Comparison of ENCODE assay signal across 26 cellular contexts in genomic region chr1:47766832-47767740, GRCh38.
DNase-seq lines count a peak whose midpoint lies in the region; ATAC-seq, FAIRE-seq and TF ChIP-seq lines count a peak whose summit lies in the region.
"Had no signal": no experiment of that assay in that cellular context is flagged by ENCODE, and none has a peak within 500 bp of the region (broad histone marks: within the 10 kb centered on the region; RNA-seq: fewer than 3 reads in every experiment).

No MANE protein-coding gene starts in this region.

- no peak for FAIRE-seq in K562 (lab: Jason Lieb, UNC)
- FAIRE-seq in pancreas (lab: Jason Lieb, UNC): no peak

- no peak overlapping the region for H3K27ac Mint-ChIP-seq in MCF 10A (ENCODE audit: low read depth, unreplicated experiment)
- H3K27ac Mint-ChIP-seq: CD8-positive, alpha-beta T cell; HFFc6 had no signal

- no peaks in the 10 kb centered on the region for H3K79me2 ChIP-seq in K562 (ENCODE audit: control insufficient read depth, insufficient read depth, low read length)

- POLR2A ChIA-PET in MCF 10A (lab: Yijun Ruan, JAX): no interaction called here
- POLR2A ChIA-PET in K562 (lab: Yijun Ruan, JAX): no interaction called here

- TF ChIP-seq CTCF in breast epithelium (IDR thresholded peaks at IDR 0.05) (no peak), MCF 10A (IDR thresholded peaks at IDR 0.05; ENCODE audit: unreplicated experiment) (no peak), K562 (IDR thresholded peaks at IDR 0.05 in 2 of 3, conservative IDR thresholded peaks at IDR 0.05 in 1 of 3; ENCODE audit: insufficient read depth in 2 of 3, low read depth in 1 of 3, low read length in 3 of 3) (no peak), pancreas (IDR thresholded peaks at IDR 0.05) (no peak)

- peak overlapping the region; percentile 14 to 33 for H3K27ac ChIP-seq in breast epithelium
- H3K27ac ChIP-seq in K562 (ENCODE audit: extremely low read depth, low read depth, low read length): no peak overlapping the region
- H3K27ac ChIP-seq in pancreas: no peak overlapping the region
- H3K27ac ChIP-seq: GM23248, SK-N-MC had no signal

- H4K20me1 ChIP-seq in K562 (replicated peaks; ENCODE audit: control insufficient read depth, insufficient read depth, low read length): peaks cover 16% of the 10 kb centered on the region

- CTCF ChIA-PET in MCF 10A (lab: Yijun Ruan, JAX): interaction anchor here (0.7 kb wide), 1 partner anchor 225 kb away, joined by 3 read pairs; no protein-coding TSS in a partner anchor
- CTCF ChIA-PET in K562 (lab: Yijun Ruan, JAX; ENCODE audit: low intra/inter-chr PET ratio): no interaction called here

- H3K27me3 ChIP-seq in breast epithelium (no peaks in the 10 kb centered on the region), K562 (ENCODE audit: control insufficient read depth in 2 of 2, insufficient read depth in 2 of 2, low read length in 2 of 2) (peaks cover 3 to 66% of the 10 kb centered on the region in 2 experiments; a peak in 3 of 5 replicates), pancreas (no peaks in the 10 kb centered on the region)

- H3K36me3 ChIP-seq in breast epithelium: no peaks in the 10 kb centered on the region
- H3K36me3 ChIP-seq in K562 (ENCODE audit: control insufficient read depth, insufficient read depth, low read length): no peaks in the 10 kb centered on the region
- H3K36me3 ChIP-seq in pancreas: no peaks in the 10 kb centered on the region

- TF ChIP-seq POLR2A in breast epithelium (IDR thresholded peaks at IDR 0.05) (no peak), K562 (conservative IDR thresholded peaks at IDR 0.05) (no peak)

- H3K4me1 Mint-ChIP-seq in MCF 10A (ENCODE audit: insufficient read depth, unreplicated experiment): peaks cover 7% of the 10 kb centered on the region

- H2AFZ ChIP-seq in K562 (ENCODE audit: low read depth, low read length): no peak overlapping the region
- H2AFZ ChIP-seq: GM23248 had no signal

- TF ChIP-seq RAD21 in K562 (CRISPR knock-in tag; conservative IDR thresholded peaks at IDR 0.05 in 1 of 2, IDR thresholded peaks at IDR 0.05 in 1 of 2): no peak

- H3K4me2 ChIP-seq in K562 (ENCODE audit: insufficient read depth, low read length): no peak overlapping the region

- BruUV-seq in MCF 10A (replicated peaks; lab: Mats Ljungman, UMichigan) (no TSS peak), K562 (replicated peaks; lab: Mats Ljungman, UMichigan) (no TSS peak)

- H3K4me1 ChIP-seq in breast epithelium (no peaks in the 10 kb centered on the region), K562 (replicated peaks in 1 of 2; ENCODE audit: control insufficient read depth in 2 of 2, insufficient read depth in 2 of 2, low read length in 2 of 2) (peaks cover 0 to 6% of the 10 kb centered on the region in 2 experiments; a peak in 1 of 5 replicates), pancreas (peaks cover 0 to 13% (median 7%) of the 10 kb centered on the region in 3 donors)

- H3K4me3 Mint-ChIP-seq in MCF 10A (ENCODE audit: unreplicated experiment): no peak overlapping the region
- H3K4me3 Mint-ChIP-seq: CD8-positive, alpha-beta T cell; H9; HFFc6 had no signal

- 2% methylated on average over 12 of the region's 12 CpGs for WGBS in K562 (ENCODE audit: insufficient coverage, low coverage, missing lambda C conversion rate)
- WGBS in pancreas, 2 donors: 48 to 56% methylated on average over 12 of the region's 12 CpGs

- H3K9ac ChIP-seq in K562 (ENCODE audit: insufficient read depth in 1 of 2, low read depth in 2 of 2, low read length in 2 of 2): no peak overlapping the region; a peak in 1 of 4 replicates
- H3K9ac ChIP-seq: GM23248 had no signal

- H3K4me3 ChIP-seq in breast epithelium (no peak overlapping the region), K562 (no peak overlapping the region), pancreas (no peak overlapping the region)
- H3K4me3 ChIP-seq: GM23248, SK-N-MC had no signal

- intact Hi-C loops in breast epithelium (cut with DNase I; ENCODE audit: low total_unique reads): loop anchor here (5.0 kb wide), 1 partner anchor 1205 kb away; no protein-coding TSS in a partner anchor
- intact Hi-C loops in MCF 10A (cut with micrococcal nuclease): no loop called here
- intact Hi-C loops in K562 (cut with micrococcal nuclease): no loop called here
- intact Hi-C loops in pancreas (cut with DNase I): no loop called here

- H3K9me3 ChIP-seq in breast epithelium (no peaks in the 10 kb centered on the region), K562 (replicated peaks; ENCODE audit: control insufficient read depth, insufficient read depth, low read depth, low read length) (no peaks in the 10 kb centered on the region), pancreas (no peaks in the 10 kb centered on the region)

- no peaks in the 10 kb centered on the region for H3K9me3 Mint-ChIP-seq in MCF 10A (ENCODE audit: unreplicated experiment)
- H3K9me3 Mint-ChIP-seq: CD8-positive, alpha-beta T cell; H9 had no signal

- ATAC-seq in K562 (no peak), left lobe of liver (peak; percentile 33), pancreas (peak in 2 of 4 donors; percentile 67 to 85), GM21529 (IDR thresholded peaks at IDR 0.05; ENCODE audit: unreplicated experiment) (no peak)
- ATAC-seq: CD8-positive, alpha-beta T cell had no signal

- no peak for TF ChIP-seq EP300 in K562 (IDR thresholded peaks at IDR 0.05; ENCODE audit: low read length)

- H3K36me3 Mint-ChIP-seq in MCF 10A (ENCODE audit: insufficient read depth, unreplicated experiment): no peaks in the 10 kb centered on the region
- H3K36me3 Mint-ChIP-seq: CD8-positive, alpha-beta T cell had no signal

- no peaks in the 10 kb centered on the region for H3K27me3 Mint-ChIP-seq in MCF 10A (ENCODE audit: insufficient read depth, unreplicated experiment)

- in situ Hi-C loops in K562 (cut with MboI): loop anchor here (25.0 kb wide), 1 partner anchor 445 kb away; the partner anchor contains the start of gene SLC5A9

- DNase-seq in breast epithelium (ENCODE audit: low spot score in 2 of 2): no peak
- DNase-seq in MCF 10A (ENCODE audit: unreplicated experiment): no peak
- DNase-seq in K562 (ENCODE audit: extremely low read depth in 1 of 4, low spot score in 3 of 4): no peak
- DNase-seq in left lobe of liver (ENCODE audit: low spot score): no peak
- DNase-seq in pancreas: peak in 4 of 6 donors; percentile 31 to 61 (median 48)
- DNase-seq in SIG-M5 treated with dmso at 0.1 percent for 504 hours (lab: John Stamatoyannopoulos, UW; ENCODE audit: unreplicated experiment): no peak
- DNase-seq in DMS53 treated with DMSO at 0.1 percent for 48 hours (lab: John Stamatoyannopoulos, UW; ENCODE audit: unreplicated experiment): no peak
- DNase-seq: AML-193; CD8-positive, alpha-beta T cell; DMS53; EL; GF-D8; GM23248; H9; HFFc6; KBM-7; NCI-H1092 treated with DMSO at 0.1 percent for 48 hours; NCI-H146; NCI-H2081; NCI-H2171; NCI-H345; NCI-H524 treated with DMSO at 0.1 percent for 48 hours; SHP77; SW 1271 had no signal

- H3K9me1 ChIP-seq in K562 (ENCODE audit: control insufficient read depth, insufficient read depth, low read length): no peaks in the 10 kb centered on the region

TF ChIP-seq in K562, 482 proteins besides CTCF, POLR2A, EP300 and RAD21:
- TF ChIP-seq ZKSCAN1 (IDR thresholded peaks at IDR 0.05; ENCODE audit: low read depth, low read length) (0 out of 2 replicates have a peak, but pooled peaks have one; percentile 23), PYGO2 (tag; IDR thresholded peaks at IDR 0.05) (no peak), NFIC (IDR thresholded peaks at IDR 0.05) (0 out of 2 replicates have a peak, but pooled peaks have one; percentile 30)

Comparison
In these comparisons a context has a peak if more than half of its experiments do, and no peak if none do; other contexts are left out.
1. DNase-seq: peak in pancreas (4 of 6); none in breast epithelium (0 of 2), MCF 10A (single experiment), K562 (0 of 4), left lobe of liver (single experiment), SIG-M5 treated with dmso at 0.1 percent for 504 hours (single experiment) and DMS53 treated with DMSO at 0.1 percent for 48 hours (single experiment).
2. H3K27ac ChIP-seq: peak in breast epithelium (2 of 2); none in K562 (single experiment) and pancreas (0 of 4).